Comparison of ENCODE assay signal across 11 cellular contexts in genomic region chr14:99579077-99579836, GRCh38. TPM values are rescaled to one million over a fixed set of nuclear protein-coding genes. Genes with fewer than 3 reads are reported as not detected.
DNase-seq lines count a peak whose midpoint lies in the region; ATAC-seq, FAIRE-seq and TF ChIP-seq lines count a peak whose summit lies in the region.
"Had no signal": no experiment of that assay in that cellular context is flagged by ENCODE, and none has a peak within 500 bp of the region (broad histone marks: within the 10 kb centered on the region; RNA-seq: fewer than 3 reads in every experiment).

No MANE protein-coding gene starts in this region.

- no peaks in the 10 kb centered on the region; the same call in 1 of the 2 replicates for H3K23me2 ChIP-seq in H1 (ENCODE audit: low read depth, low read length)

- no peaks in the 10 kb centered on the region for H3K27me3 ChIP-seq in H1 (replicated peaks in 1 of 4; ENCODE audit: control insufficient read depth in 3 of 4, extremely low read depth in 1 of 4, insufficient read depth in 3 of 4, low read length in 3 of 4)

- H3K4me1 ChIP-seq in H1 (replicated peaks in 1 of 4; ENCODE audit: control insufficient read depth in 3 of 4, insufficient read depth in 4 of 4, low read length in 3 of 4) = peaks cover 0 to 50% (median 34%) of the 10 kb centered on the region in 4 experiments; a peak in 6 of 7 replicates
- peaks cover 53% of the 10 kb centered on the region for H3K4me1 ChIP-seq in mucosa of descending colon (ENCODE audit: low read depth)
- no peaks in the 10 kb centered on the region for H3K4me1 ChIP-seq in urinary bladder (ENCODE audit: insufficient read depth)

- H2AFZ ChIP-seq in H1 (ENCODE audit: low read length) = no peak overlapping the region

- H3K27ac ChIP-seq in H1 (ENCODE audit: low read depth, low read length) (no peak overlapping the region; the same call in 1 of the 2 replicates), urinary bladder (ENCODE audit: low read depth) (peak overlapping the region; percentile 70)

- no peak overlapping the region for H3K9ac ChIP-seq in H1 (replicated peaks in 1 of 4; ENCODE audit: extremely low read depth in 1 of 4, low read depth in 3 of 4, low read length in 3 of 4)

- H2BK5ac ChIP-seq in H1 (ENCODE audit: low read depth, low read length) = peak overlapping the region; percentile 78; the same call in 1 of the 2 replicates

- no peak for TF ChIP-seq RAD21 in H1 (IDR thresholded peaks at IDR 0.05 in 1 of 2, conservative IDR thresholded peaks at IDR 0.05 in 1 of 2; ENCODE audit: low read depth in 2 of 2, low read length in 2 of 2)

- H2BK120ac ChIP-seq in H1 (replicated peaks; ENCODE audit: low read depth, low read length) = no peak overlapping the region

- no peak for TF ChIP-seq POLR2A in H1 (IDR thresholded peaks at IDR 0.05; ENCODE audit: control extremely low read depth in 1 of 2, low read depth in 2 of 2, low read length in 2 of 2)

- H2BK15ac ChIP-seq in H1 (ENCODE audit: low read length) = no peak overlapping the region; the same call in 1 of the 2 replicates

- H3K36me3 ChIP-seq in H1 (ENCODE audit: control insufficient read depth in 2 of 4, insufficient read depth in 4 of 4, low read length in 3 of 4) = no peaks in the 10 kb centered on the region
- no peaks in the 10 kb centered on the region for H3K36me3 ChIP-seq in mucosa of descending colon (ENCODE audit: low read depth)
- H3K36me3 ChIP-seq in urinary bladder (ENCODE audit: insufficient read depth) = no peaks in the 10 kb centered on the region

- H3K9me3 ChIP-seq in H1 (ENCODE audit: insufficient read depth in 2 of 2, low read depth in 1 of 2, low read length in 1 of 2) (no peaks in the 10 kb centered on the region), mucosa of descending colon (no peaks in the 10 kb centered on the region)

- peaks cover 39% of the 10 kb centered on the region for H3K79me1 ChIP-seq in H1 (ENCODE audit: low read depth, low read length)

- H3K23ac ChIP-seq in H1 (ENCODE audit: insufficient read length) = no peak overlapping the region

- intact Hi-C loops in mucosa of descending colon (cut with DNase I, micrococcal nuclease) = no loop called here

- no peak overlapping the region for H3K4ac ChIP-seq in H1 (replicated peaks; ENCODE audit: insufficient read length, low read depth, low read length)

- FAIRE-seq in H1 (lab: Jason Lieb, UNC) = no peak

- no peak for TF ChIP-seq EP300 in H1 (IDR thresholded peaks at IDR 0.05; ENCODE audit: borderline replicate concordance in 1 of 2, low read depth in 2 of 2, low read length in 2 of 2)

- peaks cover 7 to 15% of the 10 kb centered on the region in 2 donors for H3K4me1 Mint-ChIP-seq in effector memory CD8-positive, alpha-beta T cell (ENCODE audit: low read depth in 2 of 2)

- peak; percentile 56 for DNase-seq in NAMALWA (ENCODE audit: low spot score)
- DNase-seq in H1 (ENCODE audit: low read depth in 1 of 2, low spot score in 2 of 2) = no peak
- peak; percentile 79 to 86 (median 83) for DNase-seq in mucosa of descending colon
- no peak for DNase-seq in effector memory CD8-positive, alpha-beta T cell
- DNase-seq: naive thymus-derived CD8-positive, alpha-beta T cell; NCI-H82 had no signal

- H3K4me3 ChIP-seq in H1 (ENCODE audit: extremely low read depth in 1 of 4, insufficient read depth in 2 of 4, low read depth in 3 of 4, low read length in 4 of 4) (no peak overlapping the region), mucosa of descending colon (no peak overlapping the region), urinary bladder (ENCODE audit: low read depth, low read length) (no peak overlapping the region)

- 0 out of 2 replicates have a peak overlapping the region, but pooled peaks have one; percentile 50 for H2BK12ac ChIP-seq in H1 (ENCODE audit: low read depth, low read length)

- no peak overlapping the region for H3K27ac Mint-ChIP-seq in effector memory CD8-positive, alpha-beta T cell
- H3K27ac Mint-ChIP-seq: activated naive CD8-positive, alpha-beta T cell had no signal

- H3K36me3 Mint-ChIP-seq in effector memory CD8-positive, alpha-beta T cell (ENCODE audit: insufficient read depth) = no peaks in the 10 kb centered on the region
- H3K36me3 Mint-ChIP-seq: activated naive CD8-positive, alpha-beta T cell; naive thymus-derived CD8-positive, alpha-beta T cell had no signal

- H3K14ac ChIP-seq in H1 (ENCODE audit: insufficient read length) = no peak overlapping the region

- peaks cover 0 to 64% of the 10 kb centered on the region in 2 experiments; a peak in 2 of 4 replicates for H3K79me2 ChIP-seq in H1 (ENCODE audit: control insufficient read depth in 1 of 2, insufficient read depth in 2 of 2, low read length in 2 of 2)

- CTCF ChIA-PET in H1 (lab: Charles Lee; ENCODE audit: partially characterized antibody) = interaction anchor here (0.6 to 1.8 kb wide), 6 partner anchors 14 to 85 kb away, joined by 3 to 12 read pairs (median 3); no protein-coding TSS in a partner anchor

- no peak overlapping the region for H3K56ac ChIP-seq in H1 (replicated peaks; ENCODE audit: insufficient read length, low read depth, low read length)

- no peak overlapping the region for H3K4me2 ChIP-seq in H1 (ENCODE audit: insufficient read depth in 1 of 2, low read depth in 2 of 2, low read length in 2 of 2)

- TF ChIP-seq CTCF in H1 (IDR thresholded peaks at IDR 0.05; ENCODE audit: control extremely low read depth in 1 of 3, insufficient read depth in 1 of 3, low read depth in 1 of 3, low read length in 3 of 3) (no peak), mucosa of descending colon (IDR thresholded peaks at IDR 0.05) (no peak)

- H3K4me3 Mint-ChIP-seq in effector memory CD8-positive, alpha-beta T cell = no peak overlapping the region
- H3K4me3 Mint-ChIP-seq: activated naive CD8-positive, alpha-beta T cell; naive thymus-derived CD8-positive, alpha-beta T cell had no signal

- no peak overlapping the region; the same call in 1 of the 2 replicates for H4K8ac ChIP-seq in H1 (ENCODE audit: extremely low read depth, insufficient read depth, low read length)

- H3K9me3 Mint-ChIP-seq in effector memory CD8-positive, alpha-beta T cell = no peaks in the 10 kb centered on the region
- H3K9me3 Mint-ChIP-seq: naive thymus-derived CD8-positive, alpha-beta T cell had no signal

- H4K5ac ChIP-seq in H1 (ENCODE audit: insufficient read length, low read depth, low read length) = no peak overlapping the region

- 76% methylated on average over 9 of the region's 11 CpGs; no CpG with 5 or more reads in 1 of the 2 experiments for WGBS in H1 (ENCODE audit: extremely low coverage in 1 of 2, insufficient coverage in 1 of 2, insufficient read length in 1 of 2, insufficient replicate concordance in 2 of 2, low coverage in 1 of 2, low lambda C conversion rate in 2 of 2, missing lambda C conversion rate in 1 of 2), 2 experiments
- WGBS in urinary bladder = 73% methylated on average over 11 of the region's 11 CpGs

- H4K20me1 ChIP-seq in H1 (replicated peaks in 1 of 2; ENCODE audit: control insufficient read depth in 1 of 2, insufficient read depth in 2 of 2, low read length in 2 of 2) = peaks cover 10 to 30% of the 10 kb centered on the region in 2 experiments

- H3K27me3 Mint-ChIP-seq in effector memory CD8-positive, alpha-beta T cell = no peaks in the 10 kb centered on the region
- H3K27me3 Mint-ChIP-seq: activated naive CD8-positive, alpha-beta T cell; naive thymus-derived CD8-positive, alpha-beta T cell had no signal

- H2BK20ac ChIP-seq in H1 (ENCODE audit: low read length) = no peak overlapping the region; the same call in 1 of the 2 replicates

- ATAC-seq in mucosa of descending colon (peak; percentile 74), GM19328 (IDR thresholded peaks at IDR 0.05; ENCODE audit: unreplicated experiment) (no peak), GM21529 (IDR thresholded peaks at IDR 0.05; ENCODE audit: unreplicated experiment) (no peak)
- no peak for ATAC-seq in effector memory CD8-positive, alpha-beta T cell (replicated peaks)
- ATAC-seq: activated CD4-positive, CD25-positive, alpha-beta regulatory T cell treated with anti-CD3 and anti-CD28 coated beads, Interleukin-2, amount 50 U/mL, for 24 hours; naive thymus-derived CD8-positive, alpha-beta T cell had no signal

- peak overlapping the region; percentile 25; the same call in 1 of the 2 replicates for H2AK5ac ChIP-seq in H1 (ENCODE audit: low read depth, low read length)

- POLR2A ChIA-PET in H1 (lab: Charles Lee; ENCODE audit: partially characterized antibody) = interaction anchor here (1.0 kb wide), 1 partner anchor 14 kb away, joined by 4 read pairs; no protein-coding TSS in a partner anchor

- no peak overlapping the region for H4K91ac ChIP-seq in H1 (replicated peaks; ENCODE audit: insufficient read length, low read length)

- H3K18ac ChIP-seq in H1 (ENCODE audit: extremely low read depth, low read length) = 0 out of 2 replicates have a peak overlapping the region, but pooled peaks have one; percentile 38

TF ChIP-seq in H1, 55 proteins besides CTCF, POLR2A, EP300 and RAD21:
- TF ChIP-seq E2F6 (IDR thresholded peaks at IDR 0.05) (no peak), BACH1 (IDR thresholded peaks at IDR 0.05; ENCODE audit: low read length) (no peak), ASH2L (IDR thresholded peaks at IDR 0.05; ENCODE audit: low read length) (no peak), GTF2F1 (IDR thresholded peaks at IDR 0.05; ENCODE audit: borderline replicate concordance, low read depth, low read length) (no peak), CHD2 (IDR thresholded peaks at IDR 0.05; ENCODE audit: low read length) (no peak), EZH2 (IDR thresholded peaks at IDR 0.05; ENCODE audit: low read depth, low read length, severe bottlenecking) (no peak), SIN3A (conservative IDR thresholded peaks at IDR 0.05 in 1 of 2, IDR thresholded peaks at IDR 0.05 in 1 of 2; ENCODE audit: low read depth in 1 of 2, low read length in 2 of 2) (no peak)

RNA-seq across cellular contexts. Expression of gene CCDC85C, which starts 24.8 kb away (rescaled TPM):
- 35.8 and 38.6 TPM in 2 replicates for total RNA-seq in H1 (2021; fragmentation: NEBNext Ultra II Directional; extraction: Animal tissue kit (Norgen Biotek cat#: 25700))
- polyA plus RNA-seq in H1 (2011; rRNA removed) (16.8 and 26.4 TPM in 2 replicates), urinary bladder (36.0 TPM)
- 18.1 TPM for polyA plus RNA-seq in H1 (2011; cell fraction: cytosol; rRNA removed)
- polyA plus RNA-seq in H1 (2011; cell fraction: nucleus; rRNA removed) = 31.7 TPM
- 18.2 to 30.0 TPM (median 25.2 TPM) in 4 replicates for polyA plus RNA-seq in H1 (2012, experiment 1 of 2)
- 32.9 TPM for polyA plus RNA-seq in H1 (2012, experiment 2 of 2)
- polyA plus RNA-seq in H1 (2013, experiment 1 of 2) = 15.1 TPM
- polyA plus RNA-seq in H1 (2013, experiment 2 of 2) = 15.5 TPM
- polyA minus RNA-seq in H1 (2011; rRNA and poly(A)+ RNA removed) = 22.2 and 22.8 TPM in 2 replicates
- polyA minus RNA-seq in H1 (2011; cell fraction: cytosol; rRNA and poly(A)+ RNA removed) = 23.3 TPM
- polyA minus RNA-seq in H1 (2011; cell fraction: nucleus; rRNA and poly(A)+ RNA removed) = 19.6 TPM
- total RNA-seq in mucosa of descending colon (100 to 1,000 TPM in 1 of 3 donors, 10 to 100 TPM in 2; 66.2 to 102 (median 66.2) TPM), urinary bladder (5.8 TPM)

Comparison
In these comparisons a context has a peak if more than half of its experiments do, and no peak if none do; other contexts are left out.
1. DNase-seq: peak in NAMALWA (single experiment) and mucosa of descending colon (3 of 3); none in H1 (0 of 2) and effector memory CD8-positive, alpha-beta T cell (0 of 3).